Comparison of ENCODE assay signal across 9 cellular contexts in the genomic region with DNA sequence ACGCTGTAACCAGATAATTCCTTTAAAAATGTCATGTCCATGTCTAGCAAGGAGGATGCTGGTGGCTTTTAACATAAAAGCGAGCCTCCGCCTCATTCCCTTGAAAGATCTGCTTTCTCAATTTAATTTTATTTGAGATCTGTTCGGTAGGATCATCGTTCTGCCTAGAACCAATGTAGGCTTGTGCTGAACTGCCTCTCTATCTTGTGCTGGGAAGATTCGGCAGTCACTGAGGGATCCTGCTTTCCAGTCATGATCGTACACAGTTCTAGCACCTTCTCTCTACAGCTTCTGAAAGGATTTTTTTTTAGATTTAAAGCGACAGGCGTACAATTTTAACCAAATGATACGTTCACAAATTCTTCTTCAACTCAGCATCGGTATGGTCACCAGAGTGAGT. TPM values are rescaled to one million over a fixed set of nuclear protein-coding genes. Genes with fewer than 3 reads are reported as not detected.
DNase-seq lines count a peak whose midpoint lies in the region; ATAC-seq and TF ChIP-seq lines count a peak whose summit lies in the region.
"Had no signal": no experiment of that assay in that cellular context is flagged by ENCODE, and none has a peak within 500 bp of the region (broad histone marks: within the 10 kb centered on the region; RNA-seq: fewer than 3 reads in every experiment).

No MANE protein-coding gene starts in this region.

- CTCF ChIA-PET in OCI-LY7 (lab: Charles Lee; ENCODE audit: unreplicated experiment): interaction anchor here (0.5 kb wide), 1 partner anchor 648 kb away, joined by 3 read pairs; no protein-coding TSS in a partner anchor

- H3K27me3 ChIP-seq in WERI-Rb-1 (ENCODE audit: insufficient read depth, low read depth, severe bottlenecking): no peaks in the 10 kb centered on the region

- H3K27ac ChIP-seq in WERI-Rb-1 (peak overlapping the region; percentile 80), OCI-LY7 (ENCODE audit: low read depth, low read length, poor library complexity, severe bottlenecking) (no peak overlapping the region)

- BruUV-seq in OCI-LY7 (replicated peaks; lab: Mats Ljungman, UMichigan): no TSS peak

- ATAC-seq in Right ventricle myocardium superior (ENCODE audit: poor library complexity) (peak; percentile 59), HG02973 (IDR thresholded peaks at IDR 0.05; ENCODE audit: unreplicated experiment) (no peak)

- no peaks in the 10 kb centered on the region for H3K9me2 ChIP-seq in OCI-LY7 (ENCODE audit: insufficient read depth, low read length)

- H3K9ac ChIP-seq in ES-I3 (ENCODE audit: low read depth, low read length): peak overlapping the region; percentile 45; the same call in 1 of the 2 replicates

- DNase-seq in WERI-Rb-1 (no peak), Right ventricle myocardium superior (no peak), putamen (ENCODE audit: low spot score) (peak; percentile 78), OCI-LY7 (ENCODE audit: low spot score) (no peak), iPS-NIHi7 (ENCODE audit: extremely low spot score) (no peak), NOMO-1 (lab: John Stamatoyannopoulos, UW; ENCODE audit: unreplicated experiment in 2 of 2) (no peak)
- DNase-seq: activated naive CD4-positive, alpha-beta T cell treated with anti-CD3 and anti-CD28 coated beads for 36 hours had no signal

- H4K20me1 ChIP-seq in OCI-LY7 (ENCODE audit: insufficient read depth, low read length): no peaks in the 10 kb centered on the region

- H2AFZ ChIP-seq in OCI-LY7 (ENCODE audit: low read length): no peak overlapping the region

- intact Hi-C loops in Right ventricle myocardium superior (cut with DNase I) (no loop called here), OCI-LY7 (cut with micrococcal nuclease; ENCODE audit: unreplicated experiment) (no loop called here)

- H3K4me1 ChIP-seq in ES-I3 (ENCODE audit: insufficient read depth, low read length): peaks cover 8% of the 10 kb centered on the region; the same call in 1 of the 2 replicates
- peaks cover 5% of the 10 kb centered on the region for H3K4me1 ChIP-seq in OCI-LY7 (ENCODE audit: insufficient read depth, low read length, poor library complexity, severe bottlenecking)

- H3K79me2 ChIP-seq in OCI-LY7 (ENCODE audit: insufficient read depth, low read depth, low read length): no peaks in the 10 kb centered on the region

- TF ChIP-seq CTCF in WERI-Rb-1 (IDR thresholded peaks at IDR 0.05; ENCODE audit: low read depth, low read length) (no peak), OCI-LY7 (conservative IDR thresholded peaks at IDR 0.05; ENCODE audit: low read length) (no peak)

- H3K9me3 ChIP-seq in ES-I3 (ENCODE audit: control insufficient read depth, insufficient read depth, low read length) (no peaks in the 10 kb centered on the region), WERI-Rb-1 (ENCODE audit: severe bottlenecking) (no peaks in the 10 kb centered on the region), OCI-LY7 (ENCODE audit: low read length) (no peaks in the 10 kb centered on the region)

- H3K36me3 ChIP-seq in ES-I3 (ENCODE audit: insufficient read depth, low read length) (no peaks in the 10 kb centered on the region), WERI-Rb-1 (no peaks in the 10 kb centered on the region), OCI-LY7 (ENCODE audit: insufficient read depth, low read length) (peaks cover 24% of the 10 kb centered on the region; the same call in 1 of the 2 replicates)

- no peak overlapping the region for H3K4me2 ChIP-seq in OCI-LY7 (ENCODE audit: low read length)

- H3K4me3 ChIP-seq in WERI-Rb-1 (ENCODE audit: low read depth, low read length): peak overlapping the region; percentile 46
- H3K4me3 ChIP-seq in OCI-LY7 (ENCODE audit: low read depth, low read length, poor library complexity, severe bottlenecking): no peak overlapping the region

- POLR2A ChIA-PET in OCI-LY7 (lab: Charles Lee): no interaction called here

RNA-seq across cellular contexts. Expression of a gene that starts 54.3 kb away (rescaled TPM):
- 498 TPM for total RNA-seq in Right ventricle myocardium superior
- 128 and 135 TPM in 2 replicates for total RNA-seq in OCI-LY7 (2014; rRNA removed; shearing (Covaris generic))
- total RNA-seq in OCI-LY7 (2022): 138 and 154 TPM in 2 replicates
